In the genomic region with DNA sequence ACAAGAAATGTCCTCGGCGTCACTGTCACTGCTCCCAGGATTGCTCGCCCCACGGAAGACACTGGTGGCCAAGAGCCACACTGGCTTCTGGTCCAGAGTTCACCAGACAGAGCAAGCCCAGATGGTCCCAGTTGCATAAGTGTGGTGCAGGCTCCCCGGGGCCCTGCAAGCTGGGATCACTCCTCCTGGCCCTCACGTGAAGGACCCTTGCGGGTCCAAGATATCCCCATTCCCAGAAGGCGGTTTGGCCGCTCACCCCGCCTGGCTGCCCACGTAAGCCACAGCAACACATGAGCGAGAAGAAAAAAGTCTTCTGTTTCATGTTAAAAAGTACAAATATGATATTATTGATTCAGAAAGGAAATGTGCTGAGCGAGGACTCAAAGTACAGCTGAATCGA, we compare ENCODE assay signal across 24 cellular contexts.
"Had no signal": no experiment of that assay in that cellular context is flagged by ENCODE, and none has a peak within 500 bp of the region (broad histone marks: within the 10 kb centered on the region; RNA-seq: fewer than 3 reads in every experiment).

No MANE protein-coding gene starts in this region.

- H3K9me3 ChIP-seq: SJCRH30, SK-N-SH had no signal

- DNase-seq: activated CD4-positive, alpha-beta memory T cell treated with anti-CD3 and anti-CD28 coated beads for 36 hours; activated CD4-positive, alpha-beta T cell treated with anti-CD3 and anti-CD28 coated beads, Interleukin-2, amount 10 ng/mL, durations not matched to agents 7 days and 5 days; activated CD4-positive, CD25-positive, alpha-beta regulatory T cell; activated CD8-positive, alpha-beta memory T cell treated with anti-CD3 and anti-CD28 coated beads for 24 hours; activated effector memory CD4-positive, alpha-beta T cell treated with anti-CD3 and anti-CD28 coated beads, Interleukin-2, amount 50 U/mL, for 16 hours; activated naive CD4-positive, alpha-beta T cell treated with Interleukin-2 at 50 U/mL for 16 hours; activated naive CD8-positive, alpha-beta T cell treated with anti-CD3 and anti-CD28 coated beads, Interleukin-2, amount 50 U/mL, for 24 hours; activated T-cell treated with anti-CD3 and anti-CD28 coated beads, Interleukin-2, amount 50 U/mL, for 4 hours; anterior cingulate cortex; central memory CD4-positive, alpha-beta T cell; NCI-H1105; NCI-H1436; NCI-H1694 treated with DMSO at 0.1 percent for 48 hours; NCI-H2029 treated with DMSO at 0.1 percent for 48 hours; NCI-H345; NCI-H510A; NCI-H526 treated with DMSO at 0.1 percent for 48 hours; NCI-H82; SJCRH30; SK-N-SH; T-helper 1 cell had no signal

- H3K4me3 ChIP-seq: SJCRH30 had no signal

- H3K36me3 ChIP-seq: SJCRH30 had no signal

- H3K4me1 ChIP-seq: SJCRH30 had no signal

- H3K9ac ChIP-seq: KMS-11, SK-N-SH had no signal

- H3K4me2 ChIP-seq: KMS-11, SK-N-SH had no signal

- H3K27me3 ChIP-seq: SJCRH30 had no signal

- H3K27ac ChIP-seq: KMS-11, SJCRH30, VCaP had no signal

- ATAC-seq: activated naive CD4-positive, alpha-beta T cell treated with anti-CD3 and anti-CD28 coated beads, Interleukin-2, amount 50 U/mL, for 72 hours; activated naive CD8-positive, alpha-beta T cell treated with anti-CD3 and anti-CD28 coated beads, Interleukin-2, amount 50 U/mL, for 24 hours; activated T-cell treated with anti-CD3 and anti-CD28 coated beads, Interleukin-2, amount 50 U/mL, for 4 hours had no signal
